Comparison of ENCODE assay signal across 8 cellular contexts in the genomic region with DNA sequence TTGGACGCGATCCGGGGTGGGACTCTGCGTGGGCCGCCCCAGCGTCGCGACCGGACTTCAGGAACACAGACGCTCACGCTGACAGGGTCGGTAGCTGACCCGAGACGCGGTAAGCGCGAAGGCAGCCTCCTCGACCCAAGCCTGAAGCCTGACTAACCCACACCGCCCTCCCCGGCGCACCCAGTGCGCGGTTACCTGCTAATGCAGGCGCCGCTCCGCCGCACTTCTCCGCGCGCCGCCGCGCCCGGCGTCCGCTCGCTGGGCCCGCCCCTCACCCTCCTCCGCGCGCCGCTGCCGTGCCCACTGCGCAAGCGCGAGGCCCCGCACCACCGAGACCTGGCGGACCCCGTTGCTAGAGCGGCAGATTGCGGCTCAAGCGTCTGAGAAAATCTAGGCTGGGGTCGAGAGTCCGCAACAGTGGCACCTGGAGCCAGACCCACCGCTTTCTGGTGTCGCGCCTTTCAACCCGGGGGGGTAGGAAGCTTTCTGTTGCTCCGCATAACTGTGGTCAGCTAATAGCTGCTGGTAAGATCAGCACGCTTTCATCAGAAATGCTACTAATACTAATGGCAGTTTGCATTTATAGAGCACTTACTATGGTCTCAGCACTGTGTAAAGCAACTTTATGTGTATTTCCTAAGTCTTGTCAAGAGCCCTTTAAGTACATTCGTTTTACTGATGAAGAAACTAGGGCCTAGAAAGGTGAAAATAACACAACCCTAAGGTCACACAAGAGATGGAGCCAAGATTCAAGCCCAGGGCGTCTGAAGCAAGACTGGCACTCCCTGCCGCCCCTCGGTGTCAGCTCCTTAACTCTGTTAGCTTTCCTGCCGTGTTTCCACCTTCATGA. TPM values are rescaled to one million over a fixed set of nuclear protein-coding genes. Genes with fewer than 3 reads are reported as not detected.
DNase-seq lines count a peak whose midpoint lies in the region; ATAC-seq, FAIRE-seq and TF ChIP-seq lines count a peak whose summit lies in the region.

A gene with protein sequence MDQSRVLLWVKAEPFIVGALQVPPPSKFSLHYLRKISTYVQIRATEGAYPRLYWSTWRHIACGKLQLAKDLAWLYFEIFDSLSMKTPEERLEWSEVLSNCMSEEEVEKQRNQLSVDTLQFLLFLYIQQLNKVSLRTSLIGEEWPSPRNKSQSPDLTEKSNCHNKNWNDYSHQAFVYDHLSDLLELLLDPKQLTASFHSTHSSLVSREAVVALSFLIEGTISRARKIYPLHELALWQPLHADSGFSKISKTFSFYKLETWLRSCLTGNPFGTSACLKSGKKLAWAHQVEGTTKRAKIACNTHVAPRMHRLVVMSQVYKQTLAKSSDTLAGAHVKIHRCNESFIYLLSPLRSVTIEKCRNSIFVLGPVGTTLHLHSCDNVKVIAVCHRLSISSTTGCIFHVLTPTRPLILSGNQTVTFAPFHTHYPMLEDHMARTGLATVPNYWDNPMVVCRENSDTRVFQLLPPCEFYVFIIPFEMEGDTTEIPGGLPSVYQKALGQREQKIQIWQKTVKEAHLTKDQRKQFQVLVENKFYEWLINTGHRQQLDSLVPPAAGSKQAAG (minus strand): TSS at position 268 of the 850 bp plus-strand sequence. CDS start 3,010 bp downstream, outside the sequence.

- peak within 1 kb of the TSS; percentile 88 for H3K9ac ChIP-seq in HepG2 (ENCODE audit: insufficient read depth, low read depth, low read length)

- peak; percentile 77 for FAIRE-seq in HepG2 (lab: Jason Lieb, UNC)

- TSS peak; percentile 71 for BruUV-seq in HepG2 (replicated peaks; lab: Mats Ljungman, UMichigan)

- H3K9me3 ChIP-seq in HepG2 (ENCODE audit: low read length) = no peaks in the 10 kb centered on the region

- peak; percentile 40 for ATAC-seq in GM19372 (IDR thresholded peaks at IDR 0.05; ENCODE audit: low read depth, unreplicated experiment)
- ATAC-seq in HG03521 (IDR thresholded peaks at IDR 0.05; ENCODE audit: unreplicated experiment) = peak; percentile 43
- ATAC-seq in HepG2 = peak; percentile 80

- 1% methylated on average over 7 of the region's 66 CpGs for WGBS in HepG2 (ENCODE audit: low lambda C conversion rate)

- peaks cover 43% of the 10 kb centered on the region for H3K79me2 ChIP-seq in HepG2 (ENCODE audit: insufficient read depth, low read length)

- H3K27ac ChIP-seq in C4-2B (peak within 1 kb of the TSS; percentile 93), HepG2 (ENCODE audit: extremely low read length, insufficient read depth, low read length) (peak within 1 kb of the TSS; percentile 88)

- POLR2A ChIA-PET in HepG2 (lab: Yijun Ruan, JAX) = interaction anchor here (0.7 to 6.5 kb wide), 10 partner anchors 12 to 217 kb away, joined by 4 to 111 read pairs (median 8); a partner anchor contains a TSS

- peak; percentile 93 to 97 for TF ChIP-seq POLR2A in HepG2 (IDR thresholded peaks at IDR 0.05; ENCODE audit: insufficient read depth in 1 of 2, low read depth in 2 of 2, low read length in 2 of 2)

- H3K4me3 ChIP-seq in HepG2 (replicated peaks in 1 of 3; ENCODE audit: insufficient read depth in 1 of 3, low read depth in 2 of 3, low read length in 3 of 3) = peak within 1 kb of the TSS; percentile 79 to 88 (median 81)

- no peaks in the 10 kb centered on the region; a peak in 1 of 5 replicates for H3K27me3 ChIP-seq in HepG2 (ENCODE audit: control insufficient read depth in 1 of 2, insufficient read depth in 2 of 2, low read length in 2 of 2)

- no peak for TF ChIP-seq CTCF in C4-2B (conservative IDR thresholded peaks at IDR 0.05)
- no peak for TF ChIP-seq CTCF in HepG2 (CRISPR knock-in tag; IDR thresholded peaks at IDR 0.05)

- CTCF ChIA-PET in HepG2 (lab: Yijun Ruan, JAX; ENCODE audit: low intra/inter-chr PET ratio, low total read pairs) = no interaction called here

- in situ Hi-C loops in HepG2 (cut with HindIII; ENCODE audit: extremely low pct_ligation_motif_present, low pct_unique_long_range_greater_than_20kb) = no loop called here

- peak within 1 kb of the TSS; percentile 91 for H3K4me2 ChIP-seq in HepG2 (ENCODE audit: low read depth, low read length)

- peak; percentile 80 for DNase-seq in NCI-H748 (lab: John Stamatoyannopoulos, UW; ENCODE audit: unreplicated experiment)
- DNase-seq in activated CD4-positive, alpha-beta T cell treated with anti-CD3 and anti-CD28 coated beads, Interleukin-2, amount 50 U/mL, for 48 hours = peak; percentile 93 to 95
- DNase-seq in dermis blood vessel endothelial cell = peak; percentile 95
- peak; percentile 87 for DNase-seq in HepG2 (ENCODE audit: low spot score)
- DNase-seq in stimulated activated CD4-positive, alpha-beta T cell treated with anti-CD3 and anti-CD28 coated beads, Interleukin-2, amount 100 ng/mL, for 48 hours = peak; percentile 96 to 99

- intact Hi-C loops in HepG2 (cut with micrococcal nuclease; ENCODE audit: unreplicated experiment) = no loop called here

- peak within 1 kb of the TSS; percentile 69 for H2AFZ ChIP-seq in HepG2 (ENCODE audit: low read length)

- peak; percentile 59 for TF ChIP-seq RAD21 in HepG2 (CRISPR knock-in tag; IDR thresholded peaks at IDR 0.05)

- peaks cover 46% of the 10 kb centered on the region for H3K4me1 ChIP-seq in HepG2 (ENCODE audit: insufficient read depth, low read length)

- no peaks in the 10 kb centered on the region for H4K20me1 ChIP-seq in HepG2 (ENCODE audit: insufficient read depth, low read length)

- TF ChIP-seq EP300 in HepG2 (IDR thresholded peaks at IDR 0.05; ENCODE audit: low read depth in 2 of 2, low read length in 2 of 2) (peak; percentile 48 to 77; a peak in 3 of 4 replicates), HepG2 (CRISPR knock-in tag; IDR thresholded peaks at IDR 0.05; ENCODE audit: borderline replicate concordance) (no peak)

- peaks cover 0 to 7% of the 10 kb centered on the region in 2 experiments; a peak in 3 of 5 replicates for H3K36me3 ChIP-seq in HepG2 (replicated peaks in 1 of 2; ENCODE audit: control insufficient read depth in 1 of 2, insufficient read depth in 2 of 2, low read length in 2 of 2)

TF ChIP-seq in HepG2, 621 proteins besides CTCF, POLR2A, EP300 and RAD21 (continues in another document):
- TF ChIP-seq ZNF510 (CRISPR knock-in tag; IDR thresholded peaks at IDR 0.05; ENCODE audit: low read depth) (no peak), SP1 (IDR thresholded peaks at IDR 0.05) (no peak), SP1 (CRISPR knock-in tag; IDR thresholded peaks at IDR 0.05) (peak; percentile 50; the same call in 1 of the 2 replicates), TARDBP (CRISPR knock-in tag; IDR thresholded peaks at IDR 0.05) (peak; percentile 53; the same call in 1 of the 2 replicates), ISL2 (CRISPR knock-in tag; IDR thresholded peaks at IDR 0.05) (0 out of 2 replicates have a peak, but pooled peaks have one; percentile 3), ZNF780A (CRISPR knock-in tag; IDR thresholded peaks at IDR 0.05) (no peak), JDP2 (CRISPR knock-in tag; IDR thresholded peaks at IDR 0.05; ENCODE audit: borderline replicate concordance) (no peak), TCF12 (IDR thresholded peaks at IDR 0.05) (no peak), TCF12 (CRISPR knock-in tag; IDR thresholded peaks at IDR 0.05) (no peak)
- TF ChIP-seq, protein P1, sequence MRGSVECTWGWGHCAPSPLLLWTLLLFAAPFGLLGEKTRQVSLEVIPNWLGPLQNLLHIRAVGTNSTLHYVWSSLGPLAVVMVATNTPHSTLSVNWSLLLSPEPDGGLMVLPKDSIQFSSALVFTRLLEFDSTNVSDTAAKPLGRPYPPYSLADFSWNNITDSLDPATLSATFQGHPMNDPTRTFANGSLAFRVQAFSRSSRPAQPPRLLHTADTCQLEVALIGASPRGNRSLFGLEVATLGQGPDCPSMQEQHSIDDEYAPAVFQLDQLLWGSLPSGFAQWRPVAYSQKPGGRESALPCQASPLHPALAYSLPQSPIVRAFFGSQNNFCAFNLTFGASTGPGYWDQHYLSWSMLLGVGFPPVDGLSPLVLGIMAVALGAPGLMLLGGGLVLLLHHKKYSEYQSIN (CRISPR knock-in tag; IDR thresholded peaks at IDR 0.05; ENCODE audit: borderline replicate concordance) = no peak
- TF ChIP-seq, protein P2, sequence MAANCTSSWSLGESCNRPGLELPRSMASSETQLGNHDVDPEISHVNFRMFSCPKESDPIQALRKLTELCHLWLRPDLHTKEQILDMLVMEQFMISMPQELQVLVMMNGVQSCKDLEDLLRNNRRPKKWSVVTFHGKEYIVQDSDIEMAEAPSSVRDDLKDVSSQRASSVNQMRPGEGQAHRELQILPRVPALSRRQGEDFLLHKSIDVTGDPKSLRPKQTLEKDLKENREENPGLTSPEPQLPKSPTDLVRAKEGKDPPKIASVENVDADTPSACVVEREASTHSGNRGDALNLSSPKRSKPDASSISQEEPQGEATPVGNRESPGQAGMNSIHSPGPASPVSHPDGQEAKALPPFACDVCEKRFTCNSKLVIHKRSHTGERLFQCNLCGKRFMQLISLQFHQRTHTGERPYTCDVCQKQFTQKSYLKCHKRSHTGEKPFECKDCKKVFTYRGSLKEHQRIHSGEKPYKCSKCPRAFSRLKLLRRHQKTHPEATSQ (CRISPR knock-in tag; IDR thresholded peaks at IDR 0.05; ENCODE audit: borderline replicate concordance) = 0 out of 2 replicates have a peak, but pooled peaks have one; percentile 58

RNA-seq across cellular contexts. Expression of the gene that starts here (rescaled TPM):
- 19.3 and 28.2 TPM in 2 replicates for total RNA-seq in dermis blood vessel endothelial cell
- total RNA-seq in HepG2 (2016; rRNA removed; fragmentation: Illumina TruSeq; extraction: Trizol) = 16.2 and 20.1 TPM in 2 replicates
- total RNA-seq in HepG2 (2016; cell fraction: cytosol; rRNA removed; fragmentation: Illumina TruSeq; extraction: Trizol; ENCODE audit: low read depth) = 5.6 and 6.3 TPM in 2 replicates
- 17.3 and 19.5 TPM in 2 replicates for total RNA-seq in HepG2 (2016; cell fraction: insoluble cytoplasmic fraction; rRNA removed; fragmentation: Illumina TruSeq; extraction: Trizol)
- 15.5 and 15.8 TPM in 2 replicates for total RNA-seq in HepG2 (2016; cell fraction: membrane; rRNA removed; fragmentation: Illumina TruSeq; extraction: Trizol)
- 10.6 and 13.8 TPM in 2 replicates for total RNA-seq in HepG2 (2016; cell fraction: nucleus; rRNA removed; fragmentation: Illumina TruSeq; extraction: Trizol)
- polyA plus RNA-seq in HepG2 (2011; rRNA removed) = 12.4 and 13.6 TPM in 2 replicates
- 6.6 and 9.6 TPM in 2 replicates for polyA plus RNA-seq in HepG2 (2011; cell fraction: cytosol; rRNA removed)
- polyA plus RNA-seq in HepG2 (2011; cell fraction: nucleus; rRNA removed) = 12.0 and 13.1 TPM in 2 replicates
- polyA plus RNA-seq in HepG2 (2012) = 6.3 and 7.2 TPM in 2 replicates
- polyA plus RNA-seq in HepG2 (2016; cell fraction: cytosol; fragmentation: Illumina TruSeq; extraction: Trizol; ENCODE audit: low read depth) = 2.0 and 3.3 TPM in 2 replicates
- 12.1 and 12.3 TPM in 2 replicates for polyA plus RNA-seq in HepG2 (2016; cell fraction: insoluble cytoplasmic fraction; fragmentation: Illumina TruSeq; extraction: Trizol; ENCODE audit: low read depth)
- polyA plus RNA-seq in HepG2 (2016; cell fraction: membrane; fragmentation: Illumina TruSeq; extraction: Trizol; ENCODE audit: low read depth) = 6.4 and 8.6 TPM in 2 replicates
- 12.3 and 15.4 TPM in 2 replicates for polyA plus RNA-seq in HepG2 (2016; cell fraction: nucleus; fragmentation: Illumina TruSeq; extraction: Trizol; ENCODE audit: insufficient read depth, low read depth)
- polyA minus RNA-seq in HepG2 (2011; rRNA and poly(A)+ RNA removed; ENCODE audit: low replicate concordance) = 15.4 and 28.0 TPM in 2 replicates
- 6.2 and 6.9 TPM in 2 replicates for polyA minus RNA-seq in HepG2 (2011; cell fraction: cytosol; rRNA and poly(A)+ RNA removed)
- polyA minus RNA-seq in HepG2 (2011; cell fraction: nucleus; rRNA and poly(A)+ RNA removed) = 30.6 and 34.4 TPM in 2 replicates

Comparison
In these comparisons a context has a peak if more than half of its experiments do, and no peak if none do; other contexts are left out.
1. Peak in every context shown above with its lines: DNase-seq, ATAC-seq, H3K4me3 ChIP-seq and H3K27ac ChIP-seq.